8 cellular contexts compared by ENCODE assay signal in genomic region chr3:13419356-13420050, GRCh38. TPM values are rescaled to one million over a fixed set of nuclear protein-coding genes. Genes with fewer than 3 reads are reported as not detected.
DNase-seq lines count a peak whose midpoint lies in the region; ATAC-seq and TF ChIP-seq lines count a peak whose summit lies in the region.

No MANE protein-coding gene starts in this region.

- H3K27ac Mint-ChIP-seq in activated CD4-positive, alpha-beta T cell treated with anti-CD3 and anti-CD28 coated beads, Interleukin-2, amount 10 ng/mL, durations not matched to agents 7 days and 5 days: peak overlapping the region; percentile 87
- H3K27ac Mint-ChIP-seq in mesothelial cell of epicardium: peak overlapping the region; percentile 30

- peaks cover 30 to 52% of the 10 kb centered on the region in 2 donors for H3K4me1 ChIP-seq in duodenal mucosa (ENCODE audit: control insufficient read depth in 1 of 2, insufficient read depth in 2 of 2, low read length in 2 of 2)

- H3K36me3 Mint-ChIP-seq in activated CD4-positive, alpha-beta T cell treated with anti-CD3 and anti-CD28 coated beads, Interleukin-2, amount 10 ng/mL, durations not matched to agents 7 days and 5 days (ENCODE audit: low read depth): peaks cover 34% of the 10 kb centered on the region
- no peaks in the 10 kb centered on the region for H3K36me3 Mint-ChIP-seq in mesothelial cell of epicardium

- H3K36me3 ChIP-seq in duodenal mucosa (ENCODE audit: control insufficient read depth in 1 of 2, insufficient read depth in 2 of 2, low read length in 2 of 2): no peaks in the 10 kb centered on the region

- peak overlapping the region; percentile 52 to 60 for H3K9ac ChIP-seq in duodenal mucosa (ENCODE audit: low read depth in 1 of 2, low read length in 2 of 2)

- peak overlapping the region; percentile 90 for H3K4me3 Mint-ChIP-seq in activated CD4-positive, alpha-beta T cell treated with anti-CD3 and anti-CD28 coated beads, Interleukin-2, amount 10 ng/mL, durations not matched to agents 7 days and 5 days
- peak overlapping the region; percentile 65 for H3K4me3 Mint-ChIP-seq in mesothelial cell of epicardium

- H3K27ac ChIP-seq in duodenal mucosa (ENCODE audit: low read depth, low read length): peak overlapping the region; percentile 17

- no peaks in the 10 kb centered on the region for H3K27me3 Mint-ChIP-seq in activated CD4-positive, alpha-beta T cell treated with anti-CD3 and anti-CD28 coated beads, Interleukin-2, amount 10 ng/mL, durations not matched to agents 7 days and 5 days
- peaks cover 32% of the 10 kb centered on the region for H3K27me3 Mint-ChIP-seq in mesothelial cell of epicardium (ENCODE audit: low read depth)

- POLR2A ChIA-PET in activated CD4-positive, alpha-beta T cell treated with anti-CD3 and anti-CD28 coated beads, Interleukin-2, amount 10 ng/mL, durations not matched to agents 7 days and 5 days (lab: Charles Lee): no interaction called here

- H3K9me3 ChIP-seq in duodenal mucosa (ENCODE audit: control insufficient read depth in 1 of 2, low read length in 2 of 2): no peaks in the 10 kb centered on the region

- TF ChIP-seq CTCF in mesothelial cell of epicardium (IDR thresholded peaks at IDR 0.05; ENCODE audit: unreplicated experiment): no peak

- H3K4me3 ChIP-seq in duodenal mucosa (ENCODE audit: low read depth in 1 of 2, low read length in 2 of 2): peak overlapping the region; percentile 67 to 70

- CTCF ChIA-PET in activated CD4-positive, alpha-beta T cell treated with anti-CD3 and anti-CD28 coated beads, Interleukin-2, amount 10 ng/mL, durations not matched to agents 7 days and 5 days (lab: Charles Lee): interaction anchor here (0.9 to 4.7 kb wide), 7 partner anchors 8 to 328 kb away, joined by 3 to 26 read pairs (median 4); no protein-coding TSS in a partner anchor

- no peaks in the 10 kb centered on the region for H3K27me3 ChIP-seq in duodenal mucosa (ENCODE audit: control insufficient read depth in 1 of 2, insufficient read depth in 2 of 2, low read length in 2 of 2)

- DNase-seq in GDM1 (lab: John Stamatoyannopoulos, UW): peak; percentile 48
- DNase-seq in Kasumi-1 (lab: John Stamatoyannopoulos, UW): peak; percentile 22 to 27
- peak; percentile 59 for DNase-seq in activated CD4-positive, alpha-beta T cell treated with anti-CD3 and anti-CD28 coated beads, Interleukin-2, amount 10 ng/mL, durations not matched to agents 7 days and 5 days
- peak in 1 of 2 experiments; percentile 66 for DNase-seq in mesothelial cell of epicardium (ENCODE audit: low spot score in 2 of 2, unreplicated experiment in 2 of 2)
- DNase-seq in stimulated activated CD8-positive, alpha-beta memory T cell treated with anti-CD3 and anti-CD28 coated beads, Interleukin-2, amount 100 ng/mL, for 48 hours (ENCODE audit: low read depth in 2 of 2): peak; percentile 26 to 32
- DNase-seq in foreskin melanocyte: no peak

- peaks cover 65% of the 10 kb centered on the region for H3K4me1 Mint-ChIP-seq in activated CD4-positive, alpha-beta T cell treated with anti-CD3 and anti-CD28 coated beads, Interleukin-2, amount 10 ng/mL, durations not matched to agents 7 days and 5 days
- H3K4me1 Mint-ChIP-seq in mesothelial cell of epicardium: peaks cover 13% of the 10 kb centered on the region

- H3K9me3 Mint-ChIP-seq in activated CD4-positive, alpha-beta T cell treated with anti-CD3 and anti-CD28 coated beads, Interleukin-2, amount 10 ng/mL, durations not matched to agents 7 days and 5 days: no peaks in the 10 kb centered on the region
- no peaks in the 10 kb centered on the region for H3K9me3 Mint-ChIP-seq in mesothelial cell of epicardium

- ATAC-seq in GM21786 (IDR thresholded peaks at IDR 0.05; ENCODE audit: unreplicated experiment): peak; percentile 33

RNA-seq across cellular contexts. Expression of gene NUP210, which starts 0.6 kb away (rescaled TPM):
- 100 to 1,000 TPM; 196 to 204 TPM for total RNA-seq in activated CD4-positive, alpha-beta T cell treated with anti-CD3 and anti-CD28 coated beads, Interleukin-2, amount 10 ng/mL, durations not matched to agents 7 days and 5 days
- 25.9 to 27.9 TPM (median 26.7 TPM) in 3 replicates for total RNA-seq in mesothelial cell of epicardium
